Comparison of ENCODE assay signal across 8 cellular contexts in genomic region chr9:129202613-129203555, GRCh38. TPM values are rescaled to one million over a fixed set of nuclear protein-coding genes. Genes with fewer than 3 reads are reported as not detected.
DNase-seq lines count a peak whose midpoint lies in the region; ATAC-seq, FAIRE-seq and TF ChIP-seq lines count a peak whose summit lies in the region.

No MANE protein-coding gene starts in this region.

- ATAC-seq in HG02852 (IDR thresholded peaks at IDR 0.05; ENCODE audit: unreplicated experiment), result peak; percentile 83
- ATAC-seq in left lobe of liver, result peak; percentile 98
- no peak for ATAC-seq in HG03571 (IDR thresholded peaks at IDR 0.05; ENCODE audit: unreplicated experiment)

- TF ChIP-seq POLR2A in GM12891 (IDR thresholded peaks at IDR 0.05; ENCODE audit: low read depth, low read length), result no peak

- peak overlapping the region; percentile 85 for H3K27ac ChIP-seq in cingulate gyrus (ENCODE audit: low read depth, low read length)

- peak; percentile 92 for DNase-seq in GM12891 (ENCODE audit: insufficient read length, low spot score)
- DNase-seq in NCI-H2196 treated with DMSO at 0.1 percent for 48 hours (lab: John Stamatoyannopoulos, UW; ENCODE audit: unreplicated experiment), result peak; percentile 27
- peak; percentile 95 for DNase-seq in activated CD4-positive, alpha-beta T cell treated with anti-CD3 and anti-CD28 coated beads for 48 hours
- DNase-seq in left lobe of liver (ENCODE audit: low spot score), result peak; percentile 87
- peak; percentile 84 to 90 for DNase-seq in stimulated activated CD4-positive, alpha-beta T cell treated with anti-CD3 and anti-CD28 coated beads, Interleukin-1b, Interleukin-23, amount 100 ng/mL, for 4 hours (ENCODE audit: low read depth in 2 of 2)

- peak; percentile 87 for FAIRE-seq in GM12891 (lab: Jason Lieb, UNC)

TF ChIP-seq in GM12891, 5 proteins besides CTCF, POLR2A, EP300 and RAD21:
- TF ChIP-seq POLR2AphosphoS5 (IDR thresholded peaks at IDR 0.05; ENCODE audit: low read depth, low read length) (no peak), POU2F2 (IDR thresholded peaks at IDR 0.05; ENCODE audit: low read depth, low read length) (no peak), PAX5 (IDR thresholded peaks at IDR 0.05; ENCODE audit: insufficient read depth, low read length, severe bottlenecking) (no peak), SPI1 (IDR thresholded peaks at IDR 0.05; ENCODE audit: low read depth, low read length) (no peak), TAF1 (IDR thresholded peaks at IDR 0.05; ENCODE audit: low read depth, low read length) (no peak)

RNA-seq across cellular contexts. Expression of gene IER5L, which starts 24.8 kb away (rescaled TPM):
- 0.19 TPM for polyA plus RNA-seq in GM12891 (2012; ENCODE audit: low read depth, missing spikeins)
- total RNA-seq in left lobe of liver, result 4.5 TPM

Comparison
In these comparisons a context has a peak if more than half of its experiments do, and no peak if none do; other contexts are left out.
1. DNase-seq: peak in every context shown above with its lines; median percentile 95 in activated CD4-positive, alpha-beta T cell treated with anti-CD3 and anti-CD28 coated beads for 48 hours; 92 in GM12891; 87 in left lobe of liver; 87 in stimulated activated CD4-positive, alpha-beta T cell treated with anti-CD3 and anti-CD28 coated beads, Interleukin-1b, Interleukin-23, amount 100 ng/mL, for 4 hours; 27 in NCI-H2196 treated with DMSO at 0.1 percent for 48 hours.